In genomic region chr6:44265003-44265842, GRCh38 we compare ENCODE assay signal across 8 cellular contexts. TPM values are rescaled to one million over a fixed set of nuclear protein-coding genes. Genes with fewer than 3 reads are reported as not detected.
DNase-seq lines count a peak whose midpoint lies in the region; ATAC-seq and TF ChIP-seq lines count a peak whose summit lies in the region.

Gene NFKBIE (minus strand): TSS chr6:44265551. CDS start chr6:44265346, 205 bp downstream.

- peaks cover 18% of the 10 kb centered on the region for H3K27me3 Mint-ChIP-seq in activated T-helper 2 cell treated with anti-CD3 and anti-CD28 coated beads, Interferon-gamma antibody, Interleukin-2, Interleukin-4, amounts not matched to agents 10 μg/mL and 5 μg/mL and 100 μg/mL, durations not matched to agents 14 hours and 24 hours and 36 hours (ENCODE audit: low read depth)
- peaks cover 12 to 16% of the 10 kb centered on the region in 2 donors for H3K27me3 Mint-ChIP-seq in natural killer cell treated with Interleukin-12 subunit alpha and Interleukin-12 subunit beta and Interleukin-15 and Interleukin-18, amount 100 ng/mL, for 72 hours

- POLR2A ChIA-PET in RWPE1 (lab: Yijun Ruan, JAX; ENCODE audit: low non-redundant PET): no interaction called here

- intact Hi-C loops in activated T-helper 2 cell treated with anti-CD3 and anti-CD28 coated beads, Interferon-gamma antibody, Interleukin-2, Interleukin-4, amounts not matched to agents 10 μg/mL and 5 μg/mL and 100 μg/mL, durations not matched to agents 14 hours and 24 hours and 36 hours (cut with micrococcal nuclease): loop anchor here (1.0 to 10.0 kb wide), 6 partner anchors 8 to 190 kb away; partner anchors contain the start of genes AARS2, CDC5L, MRPL14 and SLC35B2

- DNase-seq in DMS114 treated with DMSO at 0.1 percent for 48 hours (lab: John Stamatoyannopoulos, UW; ENCODE audit: unreplicated experiment) (peak; percentile 76), LHCN-M2 (ENCODE audit: low read depth) (peak; percentile 84), RWPE1 (ENCODE audit: low spot score) (peak; percentile 95), fibroblast of peridontal ligament (ENCODE audit: extremely low read depth) (peak; percentile 81)
- DNase-seq in activated T-helper 2 cell treated with anti-CD3 and anti-CD28 coated beads, Interferon-gamma antibody, Interleukin-2, Interleukin-4, amounts not matched to agents 10 μg/mL and 5 μg/mL and 100 μg/mL, durations not matched to agents 14 hours and 24 hours and 36 hours (ENCODE audit: low spot score): peak; percentile 89
- peak; percentile 97 for DNase-seq in natural killer cell treated with Interleukin-12 subunit alpha and Interleukin-12 subunit beta and Interleukin-15 and Interleukin-18, amount 100 ng/mL, for 72 hours (ENCODE audit: low spot score)
- peak; percentile 98 for DNase-seq in stimulated activated naive CD8-positive, alpha-beta T cell treated with anti-CD3 and anti-CD28 coated beads, Interleukin-15, Interleukin-2, amounts not matched to agents 100 U/mL and 50 U/mL, for 24 hours

- peak within 1 kb of the TSS; percentile 67 for H3K27ac ChIP-seq in RWPE1

- peak; percentile 31 for ATAC-seq in GM21717 (IDR thresholded peaks at IDR 0.05; ENCODE audit: unreplicated experiment)
- ATAC-seq in natural killer cell treated with Interleukin-12 subunit alpha and Interleukin-12 subunit beta and Interleukin-15 and Interleukin-18, amount 100 ng/mL, for 72 hours: peak; percentile 89 to 90
- ATAC-seq in stimulated activated naive CD8-positive, alpha-beta T cell treated with anti-CD3 and anti-CD28 coated beads, Interleukin-15, Interleukin-2, amounts not matched to agents 100 U/mL and 50 U/mL, for 24 hours: peak; percentile 67

- H3K36me3 Mint-ChIP-seq in activated T-helper 2 cell treated with anti-CD3 and anti-CD28 coated beads, Interferon-gamma antibody, Interleukin-2, Interleukin-4, amounts not matched to agents 10 μg/mL and 5 μg/mL and 100 μg/mL, durations not matched to agents 14 hours and 24 hours and 36 hours (ENCODE audit: low read depth): peaks cover 39% of the 10 kb centered on the region
- peaks cover 10% of the 10 kb centered on the region for H3K36me3 Mint-ChIP-seq in natural killer cell treated with Interleukin-12 subunit alpha and Interleukin-12 subunit beta and Interleukin-15 and Interleukin-18, amount 100 ng/mL, for 72 hours

- H3K4me1 Mint-ChIP-seq in activated T-helper 2 cell treated with anti-CD3 and anti-CD28 coated beads, Interferon-gamma antibody, Interleukin-2, Interleukin-4, amounts not matched to agents 10 μg/mL and 5 μg/mL and 100 μg/mL, durations not matched to agents 14 hours and 24 hours and 36 hours (ENCODE audit: low read depth): peaks cover 43% of the 10 kb centered on the region
- H3K4me1 Mint-ChIP-seq in natural killer cell treated with Interleukin-12 subunit alpha and Interleukin-12 subunit beta and Interleukin-15 and Interleukin-18, amount 100 ng/mL, for 72 hours (ENCODE audit: low read depth in 2 of 2): peaks cover 54% of the 10 kb centered on the region in 2 donors

- H3K27ac Mint-ChIP-seq in activated T-helper 2 cell treated with anti-CD3 and anti-CD28 coated beads, Interferon-gamma antibody, Interleukin-2, Interleukin-4, amounts not matched to agents 10 μg/mL and 5 μg/mL and 100 μg/mL, durations not matched to agents 14 hours and 24 hours and 36 hours: peak within 1 kb of the TSS; percentile 91
- peak within 1 kb of the TSS; percentile 95 to 99 for H3K27ac Mint-ChIP-seq in natural killer cell treated with Interleukin-12 subunit alpha and Interleukin-12 subunit beta and Interleukin-15 and Interleukin-18, amount 100 ng/mL, for 72 hours

- TF ChIP-seq CTCF in RWPE1 (conservative IDR thresholded peaks at IDR 0.05; ENCODE audit: low read depth): peak; percentile 23

- CTCF ChIA-PET in RWPE1 (lab: Yijun Ruan, JAX): interaction anchor here (0.6 to 3.8 kb wide), 3 partner anchors 24 to 74 kb away, joined by 3 to 48 read pairs (median 3); no protein-coding TSS in a partner anchor

- H3K4me3 Mint-ChIP-seq in activated T-helper 2 cell treated with anti-CD3 and anti-CD28 coated beads, Interferon-gamma antibody, Interleukin-2, Interleukin-4, amounts not matched to agents 10 μg/mL and 5 μg/mL and 100 μg/mL, durations not matched to agents 14 hours and 24 hours and 36 hours (ENCODE audit: low read depth): peak within 1 kb of the TSS; percentile 97
- peak within 1 kb of the TSS; percentile 97 for H3K4me3 Mint-ChIP-seq in natural killer cell treated with Interleukin-12 subunit alpha and Interleukin-12 subunit beta and Interleukin-15 and Interleukin-18, amount 100 ng/mL, for 72 hours

- no peaks in the 10 kb centered on the region for H3K9me3 Mint-ChIP-seq in activated T-helper 2 cell treated with anti-CD3 and anti-CD28 coated beads, Interferon-gamma antibody, Interleukin-2, Interleukin-4, amounts not matched to agents 10 μg/mL and 5 μg/mL and 100 μg/mL, durations not matched to agents 14 hours and 24 hours and 36 hours
- no peaks in the 10 kb centered on the region for H3K9me3 Mint-ChIP-seq in natural killer cell treated with Interleukin-12 subunit alpha and Interleukin-12 subunit beta and Interleukin-15 and Interleukin-18, amount 100 ng/mL, for 72 hours

RNA-seq across cellular contexts. Expression of gene NFKBIE, which starts in this region (rescaled TPM):
- 8.6 and 11.5 TPM in 2 replicates for total RNA-seq in LHCN-M2 (2014; rRNA removed)
- 5.1 TPM for polyA plus RNA-seq in LHCN-M2 (2012)
- 23.8 and 25.1 TPM in 2 replicates for total RNA-seq in activated T-helper 2 cell treated with anti-CD3 and anti-CD28 coated beads, Interferon-gamma antibody, Interleukin-2, Interleukin-4, amounts not matched to agents 10 μg/mL and 5 μg/mL and 100 μg/mL, durations not matched to agents 14 hours and 24 hours and 36 hours
- total RNA-seq in natural killer cell treated with Interleukin-12 subunit alpha and Interleukin-12 subunit beta and Interleukin-15 and Interleukin-18, amount 100 ng/mL, for 72 hours: 10 to 100 TPM; 24.1 to 26.1 TPM

Comparison
In these comparisons a context has a peak if more than half of its experiments do, and no peak if none do; other contexts are left out.
1. Peak in every context shown above with its lines: DNase-seq, ATAC-seq and H3K27ac ChIP-seq.
2. ATAC-seq: peak in every context shown above with its lines; median percentile 90 in natural killer cell treated with Interleukin-12 subunit alpha and Interleukin-12 subunit beta and Interleukin-15 and Interleukin-18, amount 100 ng/mL, for 72 hours; 67 in stimulated activated naive CD8-positive, alpha-beta T cell treated with anti-CD3 and anti-CD28 coated beads, Interleukin-15, Interleukin-2, amounts not matched to agents 100 U/mL and 50 U/mL, for 24 hours; 31 in GM21717.